Comparison of ENCODE assay signal across 8 cellular contexts in genomic region chr17:15257316-15257925, GRCh38. TPM values are rescaled to one million over a fixed set of nuclear protein-coding genes. Genes with fewer than 3 reads are reported as not detected.
DNase-seq lines count a peak whose midpoint lies in the region; ATAC-seq, FAIRE-seq and TF ChIP-seq lines count a peak whose summit lies in the region.

No MANE protein-coding gene starts in this region.

- H3K79me2 ChIP-seq in KMS-11 (ENCODE audit: insufficient read depth, low read depth) (no peaks in the 10 kb centered on the region), astrocyte (ENCODE audit: insufficient read depth, low read length) (peaks cover 40% of the 10 kb centered on the region)

- peak overlapping the region; percentile 44 for H3K27ac Mint-ChIP-seq in astrocyte (ENCODE audit: unreplicated experiment)

- peak in 1 of 2 donors; percentile 34 for TF ChIP-seq POLR2A in gastrocnemius medialis (IDR thresholded peaks at IDR 0.05)

- no peaks in the 10 kb centered on the region for H3K9me3 Mint-ChIP-seq in astrocyte (ENCODE audit: unreplicated experiment)

- no peaks in the 10 kb centered on the region for H3K27me3 Mint-ChIP-seq in astrocyte (ENCODE audit: low read depth, unreplicated experiment)

- FAIRE-seq in astrocyte (lab: Jason Lieb, UNC), result peak; percentile 34

- H3K9ac ChIP-seq in KMS-11, result no peak overlapping the region
- peak overlapping the region; percentile 20 for H3K9ac ChIP-seq in astrocyte (ENCODE audit: low read length)

- no peaks in the 10 kb centered on the region for H4K20me1 ChIP-seq in KMS-11 (ENCODE audit: insufficient read depth)
- peaks cover 30% of the 10 kb centered on the region for H4K20me1 ChIP-seq in astrocyte (ENCODE audit: insufficient read depth, low read length)

- no peak overlapping the region for H3K27ac ChIP-seq in KMS-11
- no peak overlapping the region for H3K27ac ChIP-seq in astrocyte (ENCODE audit: low read depth, low read length)
- peak overlapping the region; percentile 94 to 98 (median 96) for H3K27ac ChIP-seq in gastrocnemius medialis

- ATAC-seq in GM21619 (IDR thresholded peaks at IDR 0.05; ENCODE audit: unreplicated experiment) (peak; percentile 91), gastrocnemius medialis (peak; percentile 16 to 40), GM19452 (IDR thresholded peaks at IDR 0.05; ENCODE audit: unreplicated experiment) (no peak)

- H3K4me1 ChIP-seq in KMS-11 (ENCODE audit: low read depth, poor library complexity, severe bottlenecking), result no peaks in the 10 kb centered on the region
- peaks cover 32% of the 10 kb centered on the region for H3K4me1 ChIP-seq in astrocyte (ENCODE audit: insufficient read depth, low read length)
- H3K4me1 ChIP-seq in gastrocnemius medialis, result peaks cover 43 to 70% of the 10 kb centered on the region in 2 donors

- H3K4me3 Mint-ChIP-seq in astrocyte (ENCODE audit: unreplicated experiment), result peak overlapping the region; percentile 58

- H3K36me3 ChIP-seq in KMS-11 (ENCODE audit: insufficient read depth) (no peaks in the 10 kb centered on the region), astrocyte (ENCODE audit: insufficient read depth, low read length) (no peaks in the 10 kb centered on the region), gastrocnemius medialis (peaks cover 0 to 40% of the 10 kb centered on the region in 2 donors)

- peaks cover 14% of the 10 kb centered on the region for H3K4me1 Mint-ChIP-seq in astrocyte (ENCODE audit: low read depth, unreplicated experiment)

- peak; percentile 87 for DNase-seq in ELF-1 (ENCODE audit: low read depth, low spot score)
- DNase-seq in T-helper 1 cell, result peak in 4 of 5 donors; percentile 25 to 54 (median 40)
- peak; percentile 55 for DNase-seq in astrocyte (ENCODE audit: low read depth)
- peak; percentile 93 for DNase-seq in hippocampal formation (lab: John Stamatoyannopoulos, UW)
- DNase-seq in gastrocnemius medialis, result peak; percentile 71 to 86

- H3K4me2 ChIP-seq in KMS-11 (no peak overlapping the region), astrocyte (ENCODE audit: low read length) (peak overlapping the region; percentile 67)

- H2AFZ ChIP-seq in KMS-11 (ENCODE audit: low read depth) (peak overlapping the region; percentile 18; the same call in 1 of the 2 replicates), astrocyte (ENCODE audit: low read depth, low read length) (peak overlapping the region; percentile 25)

- intact Hi-C loops in gastrocnemius medialis (cut with DNase I; ENCODE audit: low total_unique reads), result loop anchor here (1.0 kb wide), 1 partner anchor 174 kb away; no protein-coding TSS in a partner anchor

- H3K27me3 ChIP-seq in KMS-11 (ENCODE audit: insufficient read depth, low read depth) (no peaks in the 10 kb centered on the region), astrocyte (ENCODE audit: insufficient read depth, low read length) (no peaks in the 10 kb centered on the region), gastrocnemius medialis (no peaks in the 10 kb centered on the region)

- H3K9me3 ChIP-seq in astrocyte (ENCODE audit: insufficient read depth, low read depth, low read length) (no peaks in the 10 kb centered on the region), gastrocnemius medialis (no peaks in the 10 kb centered on the region)

- TF ChIP-seq CTCF in KMS-11 (conservative IDR thresholded peaks at IDR 0.05; ENCODE audit: low read depth, low read length), result peak; percentile 54
- peak; percentile 85 for TF ChIP-seq CTCF in astrocyte (IDR thresholded peaks at IDR 0.05; ENCODE audit: insufficient read depth, low read depth, low read length)
- TF ChIP-seq CTCF in gastrocnemius medialis (IDR thresholded peaks at IDR 0.05 in 4 of 5, conservative IDR thresholded peaks at IDR 0.05 in 1 of 5), result peak; percentile 63 to 94 (median 92)

- in situ Hi-C loops in gastrocnemius medialis (cut with MboI; ENCODE audit: low sequenced_read_pairs in 4 of 4), result loop anchor here (5.0 to 25.0 kb wide), 3 partner anchors 155 to 245 kb away; no protein-coding TSS in a partner anchor

- H3K36me3 Mint-ChIP-seq in astrocyte (ENCODE audit: low read depth, unreplicated experiment), result peaks cover 26% of the 10 kb centered on the region

- no peak overlapping the region for H3K4me3 ChIP-seq in KMS-11 (IDR thresholded peaks at IDR 0.05; ENCODE audit: insufficient read depth, low read depth, low read length)
- H3K4me3 ChIP-seq in astrocyte (ENCODE audit: insufficient read depth, low read depth, low read length), result peak overlapping the region; percentile 20
- H3K4me3 ChIP-seq in gastrocnemius medialis, result peak overlapping the region; percentile 26 to 97 (median 62)

RNA-seq across cellular contexts. Expression of gene PMP22, which starts 7.7 kb away (rescaled TPM):
- total RNA-seq in astrocyte (41.7 and 49.6 TPM in 2 replicates), gastrocnemius medialis (100 to 1,000 TPM in 1 of 4 donors, 10 to 100 TPM in 3; 75.5 to 227 (median 83.2) TPM)

Comparison
In these comparisons a context has a peak if more than half of its experiments do, and no peak if none do; other contexts are left out.
1. DNase-seq: peak in every context shown above with its lines; median percentile 93 in hippocampal formation; 87 in ELF-1; 78 in gastrocnemius medialis; 55 in astrocyte; 40 in T-helper 1 cell.
2. H3K27ac ChIP-seq: peak in gastrocnemius medialis (4 of 4); none in KMS-11 (single experiment) and astrocyte (single experiment).
3. Peak in every context shown above with its lines, with median percentiles within 50 percentile points of each other: CTCF ChIP-seq.